In the genomic region with DNA sequence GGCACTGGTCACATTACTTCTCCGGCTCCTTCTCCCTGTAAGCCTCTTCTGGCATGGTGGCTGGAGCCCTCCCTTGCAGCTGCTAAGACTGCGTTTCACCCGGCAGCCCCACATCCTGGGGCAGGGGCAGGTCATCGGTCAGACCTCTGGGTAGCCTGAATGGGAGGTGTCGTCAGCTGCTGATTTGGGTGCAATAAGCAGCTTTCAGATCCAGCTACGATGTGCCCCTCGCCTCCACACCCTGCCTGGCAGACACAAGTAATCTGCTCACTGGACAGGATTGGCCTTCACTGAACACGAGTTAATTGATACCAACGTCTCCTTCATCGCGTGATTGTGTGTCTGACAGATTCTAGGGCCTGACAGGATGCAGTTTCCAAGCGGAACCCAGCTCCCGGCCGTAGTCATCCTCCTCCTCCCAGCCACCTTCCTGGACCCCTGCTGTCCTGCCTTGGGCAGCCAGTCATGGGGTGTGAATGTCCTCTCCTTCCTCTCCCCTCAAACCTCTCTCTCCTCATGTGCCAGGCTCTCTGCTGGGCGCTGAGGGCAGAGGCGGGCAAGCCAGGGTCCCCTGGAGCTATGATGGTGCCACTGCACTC, we compare ENCODE assay signal across 7 cellular contexts.
"Had no signal": no experiment of that assay in that cellular context is flagged by ENCODE, and none has a peak within 500 bp of the region (broad histone marks: within the 10 kb centered on the region; RNA-seq: fewer than 3 reads in every experiment).

No MANE protein-coding gene starts in this region.

- H3K9me3 ChIP-seq: esophagus squamous epithelium, mucosa of descending colon, thyroid gland had no signal

- H3K9me3 Mint-ChIP-seq: activated naive CD4-positive, alpha-beta T cell treated with anti-CD3 and anti-CD28 coated beads, Interleukin-2, amount 50 U/mL, for 72 hours; immature natural killer cell; naive thymus-derived CD4-positive, alpha-beta T cell had no signal

- H3K36me3 ChIP-seq: esophagus squamous epithelium, thyroid gland, WERI-Rb-1 had no signal

- H3K4me3 ChIP-seq: esophagus squamous epithelium, mucosa of descending colon, thyroid gland had no signal

- H3K27ac ChIP-seq: esophagus squamous epithelium, thyroid gland, WERI-Rb-1 had no signal

- H3K36me3 Mint-ChIP-seq: activated naive CD4-positive, alpha-beta T cell treated with anti-CD3 and anti-CD28 coated beads, Interleukin-2, amount 50 U/mL, for 72 hours; immature natural killer cell; naive thymus-derived CD4-positive, alpha-beta T cell had no signal

- H3K27me3 ChIP-seq: thyroid gland had no signal

- H3K27ac Mint-ChIP-seq: activated naive CD4-positive, alpha-beta T cell treated with anti-CD3 and anti-CD28 coated beads, Interleukin-2, amount 50 U/mL, for 72 hours; immature natural killer cell had no signal

- DNase-seq: esophagus squamous epithelium had no signal
